In genomic region chr5:67793418-67793817, GRCh38 we compare ENCODE assay signal across 24 cellular contexts.
A peak's percentile ranks its signal among the peaks of the same experiment; 100 is the strongest.
DNase-seq lines count a peak whose midpoint lies in the region; ATAC-seq and TF ChIP-seq lines count a peak whose summit lies in the region.
"Had no signal": no experiment of that assay in that cellular context is flagged by ENCODE, and none has a peak within 500 bp of the region (broad histone marks: within the 10 kb centered on the region; RNA-seq: fewer than 3 reads in every experiment).

No MANE protein-coding gene starts in this region.

- DNase-seq in NCI-H146 (lab: John Stamatoyannopoulos, UW) (peak; percentile 58), NCI-H146 treated with DMSO at 0.1 percent for 48 hours (lab: John Stamatoyannopoulos, UW; ENCODE audit: unreplicated experiment) (no peak), NCI-H748 treated with DMSO at 0.1 percent for 48 hours (lab: John Stamatoyannopoulos, UW) (peak; percentile 50), left ventricle myocardium superior (no peak), sigmoid colon (no peak), COLO668 (lab: John Stamatoyannopoulos, UW; ENCODE audit: unreplicated experiment) (no peak)
- DNase-seq in activated naive CD4-positive, alpha-beta T cell treated with Interleukin-2 at 50 U/mL for 16 hours = no peak
- DNase-seq: 8988T, COR-L47, DMS153, EL, Karpas-422, MM.1S, NCI-H1092 treated with DMSO at 0.1 percent for 48 hours, NCI-H1694, NCI-H345, NCI-H524 treated with DMSO at 0.1 percent for 48 hours, Peyer's patch had no signal

- no peaks in the 10 kb centered on the region for H3K36me3 ChIP-seq in sigmoid colon
- H3K36me3 ChIP-seq: HAP-1, Peyer's patch had no signal

- no peak for TF ChIP-seq POLR2A in sigmoid colon (IDR thresholded peaks at IDR 0.05)

- no peaks in the 10 kb centered on the region for H3K9me3 ChIP-seq in sigmoid colon
- H3K9me3 ChIP-seq: HAP-1, Peyer's patch had no signal

- peaks cover 0 to 8% (median 0%) of the 10 kb centered on the region in 4 donors for H3K4me1 ChIP-seq in sigmoid colon
- H3K4me1 ChIP-seq: HAP-1, Peyer's patch had no signal

- no peak overlapping the region for H3K4me3 ChIP-seq in sigmoid colon
- H3K4me3 ChIP-seq: GM12878, GM23248, HAP-1, Peyer's patch, SK-N-MC had no signal

- ATAC-seq in left ventricle myocardium superior = peak; percentile 38
- no peak for ATAC-seq in HG03378 (IDR thresholded peaks at IDR 0.05; ENCODE audit: unreplicated experiment)
- ATAC-seq: GM12878 had no signal

- H3K27me3 ChIP-seq in sigmoid colon = no peaks in the 10 kb centered on the region
- H3K27me3 ChIP-seq: Peyer's patch had no signal

- 64 to 77% methylated on average over 1 of the region's 1 CpG for WGBS in sigmoid colon, 2 donors

- intact Hi-C loops in left ventricle myocardium superior (cut with micrococcal nuclease) (no loop called here), sigmoid colon (cut with DNase I) (loop anchor here (10.0 kb wide), 1 partner anchor 549 kb away; no protein-coding TSS in a partner anchor)

- no peak for TF ChIP-seq CTCF in sigmoid colon (IDR thresholded peaks at IDR 0.05)

- peak overlapping the region; percentile 26 to 73 (median 36) for H3K27ac ChIP-seq in sigmoid colon
- H3K27ac ChIP-seq: GM23248, HL-60, Peyer's patch, SK-N-MC had no signal

- TF ChIP-seq EP300 in sigmoid colon (IDR thresholded peaks at IDR 0.05) = no peak

Comparison
In these comparisons a context has a peak if more than half of its experiments do, and no peak if none do; other contexts are left out.
1. DNase-seq: peak in NCI-H146 (single experiment) and NCI-H748 treated with DMSO at 0.1 percent for 48 hours (single experiment); none in NCI-H146 treated with DMSO at 0.1 percent for 48 hours (single experiment), left ventricle myocardium superior (single experiment), sigmoid colon (single experiment), COLO668 (single experiment) and activated naive CD4-positive, alpha-beta T cell treated with Interleukin-2 at 50 U/mL for 16 hours (single experiment).